In genomic region chr13:27250833-27251165, GRCh38 we compare ENCODE assay signal across 8 cellular contexts. TPM values are rescaled to one million over a fixed set of nuclear protein-coding genes. Genes with fewer than 3 reads are reported as not detected.
DNase-seq lines count a peak whose midpoint lies in the region; ATAC-seq and TF ChIP-seq lines count a peak whose summit lies in the region.

No MANE protein-coding gene starts in this region.

- peaks cover 36% of the 10 kb centered on the region for H3K36me3 ChIP-seq in OCI-LY3 (replicated peaks; ENCODE audit: low read depth, low read length)
- H3K36me3 ChIP-seq in sigmoid colon: peaks cover 0 to 22% (median 11%) of the 10 kb centered on the region in 4 donors

- no peak for TF ChIP-seq CTCF in OCI-LY3 (IDR thresholded peaks at IDR 0.05; ENCODE audit: low read depth, low read length)
- no peak for TF ChIP-seq CTCF in sigmoid colon (IDR thresholded peaks at IDR 0.05)

- peak overlapping the region; percentile 96 for H3K9ac ChIP-seq in OCI-LY3 (ENCODE audit: low read length)

- peak overlapping the region; percentile 57 for H2AFZ ChIP-seq in OCI-LY3 (ENCODE audit: low read depth, low read length)

- H3K27ac ChIP-seq in OCI-LY3 (ENCODE audit: low read length): peak overlapping the region; percentile 77
- H3K27ac ChIP-seq in sigmoid colon: peak overlapping the region; percentile 88 to 96 (median 92)

- 0 to 1% methylated on average over 9 of the region's 9 CpGs for WGBS in sigmoid colon, 2 donors

- H3K27me3 Mint-ChIP-seq in activated T-cell treated with anti-CD3 and anti-CD28 coated beads, Interleukin-2, amount 50 U/mL, for 4 hours (ENCODE audit: low read depth): no peaks in the 10 kb centered on the region

- H3K4me3 ChIP-seq in OCI-LY3 (ENCODE audit: low read length): peak overlapping the region; percentile 94
- H3K4me3 ChIP-seq in sigmoid colon: peak overlapping the region; percentile 62 to 86 (median 68)

- peak overlapping the region; percentile 99 for H3K4me3 Mint-ChIP-seq in activated T-cell treated with anti-CD3 and anti-CD28 coated beads, Interleukin-2, amount 50 U/mL, for 4 hours

- H3K9me3 Mint-ChIP-seq in activated T-cell treated with anti-CD3 and anti-CD28 coated beads, Interleukin-2, amount 50 U/mL, for 4 hours: no peaks in the 10 kb centered on the region

- peaks cover 31% of the 10 kb centered on the region for H3K4me1 Mint-ChIP-seq in activated T-cell treated with anti-CD3 and anti-CD28 coated beads, Interleukin-2, amount 50 U/mL, for 4 hours (ENCODE audit: low read depth)

- no peaks in the 10 kb centered on the region for H3K9me3 ChIP-seq in OCI-LY3 (ENCODE audit: insufficient read depth, low read length)
- H3K9me3 ChIP-seq in sigmoid colon: no peaks in the 10 kb centered on the region

- H3K36me3 Mint-ChIP-seq in activated T-cell treated with anti-CD3 and anti-CD28 coated beads, Interleukin-2, amount 50 U/mL, for 4 hours (ENCODE audit: insufficient read depth): peaks cover 36% of the 10 kb centered on the region

- peak overlapping the region; percentile 98 for H3K4me2 ChIP-seq in OCI-LY3 (ENCODE audit: low read length)

- no peak for TF ChIP-seq EP300 in sigmoid colon (IDR thresholded peaks at IDR 0.05)

- no peaks in the 10 kb centered on the region for H3K27me3 ChIP-seq in OCI-LY3 (ENCODE audit: low read depth, low read length)
- no peaks in the 10 kb centered on the region for H3K27me3 ChIP-seq in sigmoid colon

- no peak for DNase-seq in activated T-cell treated with anti-CD3 and anti-CD28 coated beads, Interleukin-2, amount 50 U/mL, for 4 hours
- no peak for DNase-seq in activated T-cell treated with anti-CD3 and anti-CD28 coated beads, Interleukin-2, amount 50 U/mL, for 1 hour
- no peak for DNase-seq in sigmoid colon
- DNase-seq in occipital lobe (lab: John Stamatoyannopoulos, UW): no peak
- no peak for DNase-seq in posterior cingulate gyrus
- DNase-seq in NCI-H524 treated with DMSO at 0.1 percent for 48 hours (lab: John Stamatoyannopoulos, UW): no peak

- ATAC-seq in activated T-cell treated with anti-CD3 and anti-CD28 coated beads, Interleukin-2, amount 50 U/mL, for 4 hours: peak; percentile 1 to 7
- peak; percentile 4 for ATAC-seq in esophagus mucosa

- TF ChIP-seq POLR2A in sigmoid colon (IDR thresholded peaks at IDR 0.05): no peak

- H3K79me2 ChIP-seq in OCI-LY3 (ENCODE audit: low read length): peaks cover 63% of the 10 kb centered on the region

- intact Hi-C loops in sigmoid colon (cut with DNase I) (loop anchor here (1.0 to 10.0 kb wide), 8 partner anchors 20 to 1467 kb away; partner anchors contain the start of genes LNX2, MTIF3, POLR1D and RASL11A), posterior cingulate gyrus (cut with DNase I) (loop anchor here (2.0 to 5.0 kb wide), 2 partner anchors 20 to 78 kb away; partner anchors contain the start of genes RASL11A and USP12)

- H4K20me1 ChIP-seq in OCI-LY3 (ENCODE audit: insufficient read depth, low read length): peaks cover 31% of the 10 kb centered on the region

- H3K4me1 ChIP-seq in OCI-LY3 (ENCODE audit: low read length): peaks cover 25% of the 10 kb centered on the region
- H3K4me1 ChIP-seq in sigmoid colon: peaks cover 0 to 43% (median 36%) of the 10 kb centered on the region in 4 donors

RNA-seq across cellular contexts. Expression of gene RPL21, which starts 0.6 kb away (rescaled TPM):
- total RNA-seq in activated T-cell treated with anti-CD3 and anti-CD28 coated beads, Interleukin-2, amount 50 U/mL, for 4 hours: 1,000 to 10,000 TPM; 1,554 to 1,640 (median 1,611) TPM
- 1,003 TPM for total RNA-seq in esophagus mucosa
- total RNA-seq in sigmoid colon: 1,000 to 10,000 TPM in 3 of 4 donors, 100 to 1,000 TPM in 1; 708 to 2,145 (median 1,875) TPM
- polyA plus RNA-seq in sigmoid colon: 1,000 to 10,000 TPM; 1,833 to 2,533 (median 1,930) TPM
- 1,031 TPM for total RNA-seq in occipital lobe

RNA-seq across cellular contexts. Expression of gene RASL11A, which starts 19.8 kb away (rescaled TPM):
- 1 to 10 TPM; 5.2 to 7.3 (median 5.5) TPM for total RNA-seq in activated T-cell treated with anti-CD3 and anti-CD28 coated beads, Interleukin-2, amount 50 U/mL, for 4 hours
- total RNA-seq in esophagus mucosa (4.7 TPM), sigmoid colon (100 to 1,000 TPM in 1 of 4 donors, 10 to 100 TPM in 3; 14.1 to 123 (median 18.4) TPM), occipital lobe (2.5 TPM)
- 10 to 100 TPM; 33.0 to 51.6 (median 43.1) TPM for polyA plus RNA-seq in sigmoid colon
